ENCODE assay signal across 9 cellular contexts in the genomic region with DNA sequence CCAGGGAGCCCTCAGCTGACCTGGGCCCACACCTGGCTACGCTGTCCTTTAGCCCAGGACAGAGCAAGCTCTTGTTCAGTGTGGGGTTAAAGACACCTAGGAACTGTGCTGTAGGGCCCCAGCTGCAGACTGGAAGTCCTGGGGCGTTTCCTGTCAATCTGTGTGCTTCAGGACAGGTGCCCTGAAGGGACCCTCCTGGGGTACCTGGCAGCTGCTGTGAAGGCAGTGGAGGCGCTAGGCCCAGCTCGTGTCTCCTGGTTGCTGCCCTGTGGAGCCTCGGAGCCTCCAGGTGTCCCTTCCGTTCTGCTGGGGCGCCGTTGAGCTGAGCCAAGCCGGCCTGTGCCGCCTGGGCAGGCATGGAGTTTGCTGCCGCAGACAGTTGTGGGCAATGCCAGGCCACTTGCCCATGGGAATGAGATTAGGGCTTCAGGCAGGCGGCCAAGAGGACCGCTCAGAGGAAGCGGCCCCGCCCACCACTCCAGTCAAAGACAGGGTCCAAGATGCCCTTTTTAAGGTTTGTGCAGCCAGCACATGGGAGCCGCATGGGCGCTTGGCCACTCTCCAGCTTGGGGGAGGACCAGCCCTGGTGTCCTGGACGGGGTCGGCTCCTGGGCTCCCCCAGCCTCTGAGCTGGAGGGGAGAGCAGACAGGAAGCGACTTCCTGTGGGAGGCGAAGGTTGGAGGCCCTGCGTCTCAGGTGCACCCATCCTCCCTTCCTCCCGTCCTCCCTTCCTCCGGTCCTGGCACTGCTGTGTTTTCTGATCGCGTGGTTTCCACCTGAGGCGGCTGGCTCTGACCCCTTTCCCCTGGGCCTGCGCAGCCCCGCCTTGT. TPM values are rescaled to one million over a fixed set of nuclear protein-coding genes. Genes with fewer than 3 reads are reported as not detected.
DNase-seq lines count a peak whose midpoint lies in the region; ATAC-seq and TF ChIP-seq lines count a peak whose summit lies in the region.
"Had no signal": no experiment of that assay in that cellular context is flagged by ENCODE, and none has a peak within 500 bp of the region (broad histone marks: within the 10 kb centered on the region; RNA-seq: fewer than 3 reads in every experiment).

No MANE protein-coding gene starts in this region.

- TF ChIP-seq CTCF in hepatocyte (IDR thresholded peaks at IDR 0.05; ENCODE audit: poor library complexity): no peak

- H3K9me3 Mint-ChIP-seq in T-helper 1 cell treated with Interleukin-12 subunit alpha and Interleukin-12 subunit beta and Interleukin-4 antibody, amounts not matched to agents 30 μg/mL and 1 μg/mL, for 36 hours: no peaks in the 10 kb centered on the region
- H3K9me3 Mint-ChIP-seq in activated naive CD8-positive, alpha-beta T cell (ENCODE audit: low read depth): no peaks in the 10 kb centered on the region
- H3K9me3 Mint-ChIP-seq in stimulated activated effector memory CD8-positive, alpha-beta T cell treated with anti-CD3 and anti-CD28 coated beads, Interleukin-12 subunit alpha, Interleukin-12 subunit beta, amount 100 ng/mL, for 72 hours: no peaks in the 10 kb centered on the region
- H3K9me3 Mint-ChIP-seq: activated B cell treated with CpG ODN at 0.5 μM for 24 hours had no signal

- peak overlapping the region; percentile 57 for H3K4me3 Mint-ChIP-seq in T-helper 1 cell treated with Interleukin-12 subunit alpha and Interleukin-12 subunit beta and Interleukin-4 antibody, amounts not matched to agents 30 μg/mL and 1 μg/mL, for 36 hours
- peak overlapping the region; percentile 81 for H3K4me3 Mint-ChIP-seq in activated naive CD8-positive, alpha-beta T cell
- H3K4me3 Mint-ChIP-seq in stimulated activated effector memory CD8-positive, alpha-beta T cell treated with anti-CD3 and anti-CD28 coated beads, Interleukin-12 subunit alpha, Interleukin-12 subunit beta, amount 100 ng/mL, for 72 hours: peak overlapping the region; percentile 92

- peaks cover 27% of the 10 kb centered on the region for H3K36me3 Mint-ChIP-seq in T-helper 1 cell treated with Interleukin-12 subunit alpha and Interleukin-12 subunit beta and Interleukin-4 antibody, amounts not matched to agents 30 μg/mL and 1 μg/mL, for 36 hours (ENCODE audit: low read depth)
- H3K36me3 Mint-ChIP-seq in activated naive CD8-positive, alpha-beta T cell: peaks cover 7% of the 10 kb centered on the region
- H3K36me3 Mint-ChIP-seq in stimulated activated effector memory CD8-positive, alpha-beta T cell treated with anti-CD3 and anti-CD28 coated beads, Interleukin-12 subunit alpha, Interleukin-12 subunit beta, amount 100 ng/mL, for 72 hours: peaks cover 95% of the 10 kb centered on the region

- no peaks in the 10 kb centered on the region for H3K36me3 ChIP-seq in hepatocyte (replicated peaks; ENCODE audit: insufficient read depth, low read depth)

- peaks cover 31% of the 10 kb centered on the region for H3K4me1 Mint-ChIP-seq in T-helper 1 cell treated with Interleukin-12 subunit alpha and Interleukin-12 subunit beta and Interleukin-4 antibody, amounts not matched to agents 30 μg/mL and 1 μg/mL, for 36 hours (ENCODE audit: low read depth)
- H3K4me1 Mint-ChIP-seq in activated naive CD8-positive, alpha-beta T cell (ENCODE audit: low read depth): peaks cover 38% of the 10 kb centered on the region
- H3K4me1 Mint-ChIP-seq in stimulated activated effector memory CD8-positive, alpha-beta T cell treated with anti-CD3 and anti-CD28 coated beads, Interleukin-12 subunit alpha, Interleukin-12 subunit beta, amount 100 ng/mL, for 72 hours: peaks cover 64% of the 10 kb centered on the region

- peak overlapping the region; percentile 98 for H3K4me2 ChIP-seq in hepatocyte

- H3K9me2 ChIP-seq in hepatocyte (replicated peaks; ENCODE audit: insufficient read depth): no peaks in the 10 kb centered on the region

- no peak overlapping the region for H3K27ac Mint-ChIP-seq in T-helper 1 cell treated with Interleukin-12 subunit alpha and Interleukin-12 subunit beta and Interleukin-4 antibody, amounts not matched to agents 30 μg/mL and 1 μg/mL, for 36 hours
- H3K27ac Mint-ChIP-seq in activated naive CD8-positive, alpha-beta T cell: peak overlapping the region; percentile 76
- H3K27ac Mint-ChIP-seq in stimulated activated effector memory CD8-positive, alpha-beta T cell treated with anti-CD3 and anti-CD28 coated beads, Interleukin-12 subunit alpha, Interleukin-12 subunit beta, amount 100 ng/mL, for 72 hours: peak overlapping the region; percentile 94
- H3K27ac Mint-ChIP-seq: activated B cell treated with CpG ODN at 0.5 μM for 24 hours had no signal

- ATAC-seq in stimulated activated effector memory CD8-positive, alpha-beta T cell treated with anti-CD3 and anti-CD28 coated beads, Interleukin-12 subunit alpha, Interleukin-12 subunit beta, amount 100 ng/mL, for 72 hours: no peak
- no peak for ATAC-seq in GM19455 (IDR thresholded peaks at IDR 0.05; ENCODE audit: unreplicated experiment)

- peaks cover 3% of the 10 kb centered on the region for H3K27me3 Mint-ChIP-seq in T-helper 1 cell treated with Interleukin-12 subunit alpha and Interleukin-12 subunit beta and Interleukin-4 antibody, amounts not matched to agents 30 μg/mL and 1 μg/mL, for 36 hours (ENCODE audit: low read depth)
- no peaks in the 10 kb centered on the region for H3K27me3 Mint-ChIP-seq in activated naive CD8-positive, alpha-beta T cell
- H3K27me3 Mint-ChIP-seq: activated B cell treated with CpG ODN at 0.5 μM for 24 hours had no signal

- WGBS in hepatocyte (ENCODE audit: low lambda C conversion rate, missing lambda C conversion rate): 73% methylated on average over 29 of the region's 29 CpGs

- DNase-seq in T-helper 1 cell: no peak
- DNase-seq in hepatocyte (ENCODE audit: low spot score): no peak
- no peak for DNase-seq in stimulated activated effector memory CD8-positive, alpha-beta T cell treated with anti-CD3 and anti-CD28 coated beads, Interleukin-12 subunit alpha, Interleukin-12 subunit beta, amount 100 ng/mL, for 72 hours (ENCODE audit: low spot score in 2 of 2)
- no peak for DNase-seq in cortex of kidney (lab: John Stamatoyannopoulos, UW)
- no peak for DNase-seq in activated CD4-positive, CD25-positive, alpha-beta regulatory T cell treated with anti-CD3 and anti-CD28 coated beads, Interleukin-2, amount 50 U/mL, for 72 hours
- DNase-seq: activated B cell treated with CpG ODN at 0.5 μM for 24 hours had no signal

- no peaks in the 10 kb centered on the region for H3K27me3 ChIP-seq in hepatocyte

- no peak overlapping the region for H2AFZ ChIP-seq in hepatocyte

- no peak overlapping the region for H3K4me3 ChIP-seq in hepatocyte

- H3K27ac ChIP-seq in hepatocyte: peak overlapping the region; percentile 97

- no peaks in the 10 kb centered on the region for H3K9me3 ChIP-seq in hepatocyte (ENCODE audit: low read depth)

- peaks cover 40% of the 10 kb centered on the region for H3K4me1 ChIP-seq in hepatocyte (ENCODE audit: insufficient read depth)

- H3K79me2 ChIP-seq in hepatocyte: peaks cover 85% of the 10 kb centered on the region

- H4K20me1 ChIP-seq in hepatocyte (ENCODE audit: insufficient read depth, poor library complexity, severe bottlenecking): peaks cover 84% of the 10 kb centered on the region

RNA-seq across cellular contexts. Expression of a gene that starts 4.0 kb away (rescaled TPM):
- total RNA-seq in hepatocyte: 144 and 178 TPM in 2 replicates
- 204 and 219 TPM in 2 replicates for polyA plus RNA-seq in hepatocyte

RNA-seq across cellular contexts. Expression of a gene that starts 20.5 kb away (rescaled TPM):
- 7.6 and 11.1 TPM in 2 replicates for total RNA-seq in hepatocyte
- polyA plus RNA-seq in hepatocyte: 11.4 and 11.7 TPM in 2 replicates
- total RNA-seq: activated B cell treated with CpG ODN at 0.5 μM for 24 hours had no signal

RNA-seq across cellular contexts. Expression of a gene that starts 26.4 kb away (rescaled TPM):
- total RNA-seq in hepatocyte: not detected in 2 replicates
- 0.94 TPM in 1 of 2 replicates, not detected in the other for polyA plus RNA-seq in hepatocyte

RNA-seq across cellular contexts. Expression of a gene that starts 39.6 kb away (rescaled TPM):
- not detected in 2 replicates for total RNA-seq in hepatocyte
- polyA plus RNA-seq in hepatocyte: not detected in 2 replicates
- total RNA-seq: activated B cell treated with CpG ODN at 0.5 μM for 24 hours had no signal

RNA-seq across cellular contexts. Expression of a gene that starts 50.3 kb away (rescaled TPM):
- 35.7 and 43.7 TPM in 2 replicates for total RNA-seq in hepatocyte
- polyA plus RNA-seq in hepatocyte: 38.4 and 50.9 TPM in 2 replicates
- total RNA-seq: activated B cell treated with CpG ODN at 0.5 μM for 24 hours had no signal
